17 cellular contexts compared by ENCODE assay signal in genomic region chr6:37668251-37668650, GRCh38.
"Had no signal": no experiment of that assay in that cellular context is flagged by ENCODE, and none has a peak within 500 bp of the region (broad histone marks: within the 10 kb centered on the region; RNA-seq: fewer than 3 reads in every experiment).

No MANE protein-coding gene starts in this region.

- H3K36me3 ChIP-seq: brain microvascular endothelial cell, gastroesophageal sphincter, pancreas, tibial nerve, vagina had no signal

- H3K27me3 ChIP-seq: brain microvascular endothelial cell, gastroesophageal sphincter, pancreas, tibial nerve, vagina had no signal

- H3K4me1 ChIP-seq: gastroesophageal sphincter, pancreas had no signal

- H3K27ac ChIP-seq: brain microvascular endothelial cell, gastroesophageal sphincter, pancreas, skin epidermis, tibial nerve, vagina had no signal

- DNase-seq: activated naive CD8-positive, alpha-beta T cell treated with anti-CD3 and anti-CD28 coated beads for 36 hours; brain microvascular endothelial cell; cerebellar nuclear complex; effector memory CD4-positive, alpha-beta T cell; islet precursor cell; midbrain; pancreas; retina; stimulated activated CD4-positive, alpha-beta T cell treated with anti-CD3 and anti-CD28 coated beads, Interleukin-15, amount 100 ng/mL, for 24 hours; stimulated activated CD4-positive, alpha-beta T cell treated with anti-CD3 and anti-CD28 coated beads, Interleukin-4, amount 100 ng/mL, for 24 hours; stimulated activated naive CD4-positive, alpha-beta T cell had no signal

- H3K4me3 ChIP-seq: gastroesophageal sphincter, pancreas, skin epidermis, tibial nerve, vagina had no signal

- FAIRE-seq: pancreas had no signal

- ATAC-seq: activated CD4-positive, CD25-positive, alpha-beta regulatory T cell treated with anti-CD3 and anti-CD28 coated beads, Interleukin-2, amount 50 U/mL, for 24 hours; gastroesophageal sphincter; left lobe of liver; pancreas had no signal

- H3K9me3 ChIP-seq: gastroesophageal sphincter, pancreas, tibial nerve, vagina had no signal
